In genomic region chr17:19833914-19834313, GRCh38 we compare ENCODE assay signal across 19 cellular contexts. TPM values are rescaled to one million over a fixed set of nuclear protein-coding genes. Genes with fewer than 3 reads are reported as not detected.
DNase-seq lines count a peak whose midpoint lies in the region; ATAC-seq and TF ChIP-seq lines count a peak whose summit lies in the region.
"Had no signal": no experiment of that assay in that cellular context is flagged by ENCODE, and none has a peak within 500 bp of the region (broad histone marks: within the 10 kb centered on the region; RNA-seq: fewer than 3 reads in every experiment).

No MANE protein-coding gene starts in this region.

- H3K36me3 Mint-ChIP-seq in activated CD4-positive, alpha-beta memory T cell treated with anti-CD3 and anti-CD28 coated beads for 36 hours = peaks cover 25% of the 10 kb centered on the region
- H3K36me3 Mint-ChIP-seq in activated CD4-positive, alpha-beta memory T cell treated with anti-CD3 and anti-CD28 coated beads, Interleukin-2, amount 10 ng/mL, durations not matched to agents 7 days and 5 days (ENCODE audit: low read depth) = peaks cover 31% of the 10 kb centered on the region

- H3K4me2 ChIP-seq in mesendoderm (ENCODE audit: low read length) = no peak overlapping the region
- H3K4me2 ChIP-seq: PC-9 had no signal

- H3K9me3 Mint-ChIP-seq in activated CD4-positive, alpha-beta memory T cell treated with anti-CD3 and anti-CD28 coated beads for 36 hours = peaks cover 6% of the 10 kb centered on the region
- H3K9me3 Mint-ChIP-seq in activated CD4-positive, alpha-beta memory T cell treated with anti-CD3 and anti-CD28 coated beads, Interleukin-2, amount 10 ng/mL, durations not matched to agents 7 days and 5 days = no peaks in the 10 kb centered on the region
- H3K9me3 Mint-ChIP-seq: CD4-positive, alpha-beta T cell had no signal

- no peak overlapping the region for H4K5ac ChIP-seq in mesendoderm (ENCODE audit: low read length)

- H2BK15ac ChIP-seq in mesendoderm (replicated peaks; ENCODE audit: low read depth) = no peak overlapping the region

- H3K27me3 ChIP-seq in mesendoderm (ENCODE audit: insufficient read depth, low read length, poor library complexity) (no peaks in the 10 kb centered on the region), upper lobe of left lung (no peaks in the 10 kb centered on the region)

- H3K79me2 ChIP-seq in mesendoderm (ENCODE audit: control insufficient read depth, insufficient read depth, low read length) = no peaks in the 10 kb centered on the region

- no peak overlapping the region for H3K27ac ChIP-seq in mesendoderm (ENCODE audit: low read depth, low read length)
- no peak overlapping the region for H3K27ac ChIP-seq in upper lobe of left lung
- H3K27ac ChIP-seq: PC-9, SJCRH30 had no signal

- TF ChIP-seq EP300 in upper lobe of left lung (IDR thresholded peaks at IDR 0.05) = no peak

- no peaks in the 10 kb centered on the region for H3K36me3 ChIP-seq in mesendoderm (ENCODE audit: control insufficient read depth, insufficient read depth, low read length)
- H3K36me3 ChIP-seq in upper lobe of left lung = peaks cover 3 to 32% (median 10%) of the 10 kb centered on the region in 4 donors
- H3K36me3 ChIP-seq: SJCRH30 had no signal

- H3K4ac ChIP-seq in mesendoderm (ENCODE audit: low read depth, low read length) = no peak overlapping the region

- no peaks in the 10 kb centered on the region for H3K79me1 ChIP-seq in mesendoderm (ENCODE audit: low read length)

- H3K4me1 ChIP-seq in mesendoderm (ENCODE audit: control insufficient read depth, low read depth, low read length) (no peaks in the 10 kb centered on the region), upper lobe of left lung (no peaks in the 10 kb centered on the region)
- H3K4me1 ChIP-seq: Caco-2, SJCRH30 had no signal

- no peak overlapping the region for H3K4me3 Mint-ChIP-seq in activated CD4-positive, alpha-beta memory T cell treated with anti-CD3 and anti-CD28 coated beads for 36 hours
- H3K4me3 Mint-ChIP-seq in activated CD4-positive, alpha-beta memory T cell treated with anti-CD3 and anti-CD28 coated beads, Interleukin-2, amount 10 ng/mL, durations not matched to agents 7 days and 5 days = no peak overlapping the region
- H3K4me3 Mint-ChIP-seq: CD4-positive, alpha-beta T cell had no signal

- H3K9ac ChIP-seq in mesendoderm (ENCODE audit: low read length) = no peak overlapping the region

- no peak overlapping the region for H2BK120ac ChIP-seq in mesendoderm (ENCODE audit: low read depth, low read length)

- H2AK5ac ChIP-seq in mesendoderm (ENCODE audit: low read length) = no peak overlapping the region

- CTCF ChIA-PET in activated CD4-positive, alpha-beta memory T cell treated with anti-CD3 and anti-CD28 coated beads for 36 hours (lab: Charles Lee) = no interaction called here
- CTCF ChIA-PET in activated CD4-positive, alpha-beta memory T cell treated with anti-CD3 and anti-CD28 coated beads, Interleukin-2, amount 10 ng/mL, durations not matched to agents 7 days and 5 days (lab: Charles Lee) = no interaction called here

- no peak overlapping the region for H4K8ac ChIP-seq in mesendoderm (ENCODE audit: low read depth, low read length)

- H3K23ac ChIP-seq in mesendoderm (ENCODE audit: low read length) = no peak overlapping the region

- TF ChIP-seq POLR2A in upper lobe of left lung (IDR thresholded peaks at IDR 0.05) = no peak

- H3K27me3 Mint-ChIP-seq in activated CD4-positive, alpha-beta memory T cell treated with anti-CD3 and anti-CD28 coated beads for 36 hours = no peaks in the 10 kb centered on the region
- H3K27me3 Mint-ChIP-seq in activated CD4-positive, alpha-beta memory T cell treated with anti-CD3 and anti-CD28 coated beads, Interleukin-2, amount 10 ng/mL, durations not matched to agents 7 days and 5 days = no peaks in the 10 kb centered on the region
- H3K27me3 Mint-ChIP-seq: CD4-positive, alpha-beta T cell; IgD-negative memory B cell had no signal

- no peaks in the 10 kb centered on the region for H3K9me3 ChIP-seq in upper lobe of left lung
- H3K9me3 ChIP-seq: Caco-2, SJCRH30 had no signal

- H3K4me3 ChIP-seq in mesendoderm (ENCODE audit: low read length) = no peak overlapping the region
- H3K4me3 ChIP-seq in upper lobe of left lung = no peak overlapping the region
- H3K4me3 ChIP-seq: PC-9, SJCRH30 had no signal

- no peak overlapping the region for H2BK5ac ChIP-seq in mesendoderm (ENCODE audit: low read length)

- peaks cover 4% of the 10 kb centered on the region for H3K4me1 Mint-ChIP-seq in activated CD4-positive, alpha-beta memory T cell treated with anti-CD3 and anti-CD28 coated beads for 36 hours (ENCODE audit: low read depth)
- H3K4me1 Mint-ChIP-seq in activated CD4-positive, alpha-beta memory T cell treated with anti-CD3 and anti-CD28 coated beads, Interleukin-2, amount 10 ng/mL, durations not matched to agents 7 days and 5 days = no peaks in the 10 kb centered on the region

- peak overlapping the region; percentile 9 for H3K27ac Mint-ChIP-seq in activated CD4-positive, alpha-beta memory T cell treated with anti-CD3 and anti-CD28 coated beads for 36 hours
- H3K27ac Mint-ChIP-seq in activated CD4-positive, alpha-beta memory T cell treated with anti-CD3 and anti-CD28 coated beads, Interleukin-2, amount 10 ng/mL, durations not matched to agents 7 days and 5 days = no peak overlapping the region
- H3K27ac Mint-ChIP-seq: CD4-positive, alpha-beta T cell; IgD-negative memory B cell had no signal

- POLR2A ChIA-PET in activated CD4-positive, alpha-beta memory T cell treated with anti-CD3 and anti-CD28 coated beads for 36 hours (lab: Charles Lee) = no interaction called here
- POLR2A ChIA-PET in activated CD4-positive, alpha-beta memory T cell treated with anti-CD3 and anti-CD28 coated beads, Interleukin-2, amount 10 ng/mL, durations not matched to agents 7 days and 5 days (lab: Charles Lee) = no interaction called here

- no peak overlapping the region for H3K18ac ChIP-seq in mesendoderm (ENCODE audit: low read length)

- H3K56ac ChIP-seq in mesendoderm (ENCODE audit: low read length) = no peak overlapping the region

- intact Hi-C loops in activated CD4-positive, alpha-beta memory T cell treated with anti-CD3 and anti-CD28 coated beads for 36 hours (cut with micrococcal nuclease) = no loop called here

- DNase-seq in activated CD4-positive, alpha-beta memory T cell treated with anti-CD3 and anti-CD28 coated beads for 36 hours = no peak
- DNase-seq in activated CD4-positive, alpha-beta memory T cell treated with anti-CD3 and anti-CD28 coated beads, Interleukin-2, amount 10 ng/mL, durations not matched to agents 7 days and 5 days = no peak
- DNase-seq in LHCN-M2 (ENCODE audit: low read depth) (peak; percentile 6), amniotic epithelial cell (ENCODE audit: low read depth) (peak; percentile 8), mesendoderm (peak; percentile 3), upper lobe of left lung (no peak), SKM-1 (lab: John Stamatoyannopoulos, UW; ENCODE audit: unreplicated experiment) (no peak), NCI-H2227 treated with DMSO at 0.1 percent for 48 hours (lab: John Stamatoyannopoulos, UW) (no peak)
- DNase-seq: Caco-2; CD4-positive, alpha-beta T cell; DMS153; EL; NCI-H1105 treated with DMSO at 0.1 percent for 48 hours; NCI-H1694 treated with DMSO at 0.1 percent for 48 hours; NCI-H2107; NCI-H524; PC-9; SJCRH30 had no signal

- ATAC-seq in upper lobe of left lung (ENCODE audit: low FRiP score in 2 of 2) = no peak

- no peak for TF ChIP-seq CTCF in upper lobe of left lung (IDR thresholded peaks at IDR 0.05)

RNA-seq across cellular contexts. Expression of gene ULK2, which starts 33.8 kb away (rescaled TPM):
- total RNA-seq in activated CD4-positive, alpha-beta memory T cell treated with anti-CD3 and anti-CD28 coated beads for 36 hours = 10 to 100 TPM; 11.7 to 12.7 TPM
- total RNA-seq in activated CD4-positive, alpha-beta memory T cell treated with anti-CD3 and anti-CD28 coated beads, Interleukin-2, amount 10 ng/mL, durations not matched to agents 7 days and 5 days = 10 to 100 TPM; 14.4 to 17.2 TPM
- total RNA-seq in LHCN-M2 (2014; rRNA removed) (12.4 TPM in 2 replicates), upper lobe of left lung (10 to 100 TPM; 16.2 to 43.0 (median 26.2) TPM)
- 5.7 TPM for polyA plus RNA-seq in LHCN-M2 (2012)
- 4.3 TPM for polyA plus RNA-seq in mesendoderm (2013, experiment 1 of 2)
- 4.2 TPM for polyA plus RNA-seq in mesendoderm (2013, experiment 2 of 2)

Comparison
In these comparisons a context has a peak if more than half of its experiments do, and no peak if none do; other contexts are left out.
1. DNase-seq: peak in LHCN-M2 (single experiment), amniotic epithelial cell (single experiment) and mesendoderm (single experiment); none in activated CD4-positive, alpha-beta memory T cell treated with anti-CD3 and anti-CD28 coated beads for 36 hours (single experiment), activated CD4-positive, alpha-beta memory T cell treated with anti-CD3 and anti-CD28 coated beads, Interleukin-2, amount 10 ng/mL, durations not matched to agents 7 days and 5 days (single experiment), upper lobe of left lung (0 of 2), SKM-1 (single experiment) and NCI-H2227 treated with DMSO at 0.1 percent for 48 hours (single experiment).